In genomic region chr1:204162498-204163074, GRCh38 we compare ENCODE assay signal across 9 cellular contexts. TPM values are rescaled to one million over a fixed set of nuclear protein-coding genes. Genes with fewer than 3 reads are reported as not detected.
DNase-seq lines count a peak whose midpoint lies in the region; ATAC-seq and TF ChIP-seq lines count a peak whose summit lies in the region.
"Had no signal": no experiment of that assay in that cellular context is flagged by ENCODE, and none has a peak within 500 bp of the region (broad histone marks: within the 10 kb centered on the region; RNA-seq: fewer than 3 reads in every experiment).

No MANE protein-coding gene starts in this region.

- H3K4me1 ChIP-seq in cardiac muscle cell (ENCODE audit: low read depth): no peaks in the 10 kb centered on the region
- no peaks in the 10 kb centered on the region for H3K4me1 ChIP-seq in uterus

- DNase-seq in AG08395 (ENCODE audit: low spot score) (peak; percentile 87), NCI-H1436 (lab: John Stamatoyannopoulos, UW) (peak; percentile 82), cardiac muscle cell (ENCODE audit: low read depth in 1 of 2, low spot score in 1 of 2) (peak; percentile 72 to 79), progenitor cell of endocrine pancreas (ENCODE audit: low spot score, unreplicated experiment) (peak; percentile 83), uterus (peak; percentile 77 to 84)
- peak; percentile 77 to 85 for DNase-seq in activated naive CD4-positive, alpha-beta T cell treated with anti-CD3 and anti-CD28 coated beads, Interleukin-2, amount 50 U/mL, for 72 hours (ENCODE audit: low spot score in 2 of 2)

- no peaks in the 10 kb centered on the region for H3K79me2 ChIP-seq in SU-DHL-6 (ENCODE audit: insufficient read depth, low read length)

- H3K27ac Mint-ChIP-seq in activated naive CD4-positive, alpha-beta T cell treated with anti-CD3 and anti-CD28 coated beads, Interleukin-2, amount 50 U/mL, for 72 hours: no peak overlapping the region
- no peak overlapping the region for H3K27ac Mint-ChIP-seq in progenitor cell of endocrine pancreas

- no peaks in the 10 kb centered on the region for H3K9me2 ChIP-seq in SU-DHL-6 (replicated peaks; ENCODE audit: insufficient read depth, low read length)

- peaks cover 4% of the 10 kb centered on the region in 2 donors for H3K9me3 Mint-ChIP-seq in activated naive CD4-positive, alpha-beta T cell treated with anti-CD3 and anti-CD28 coated beads, Interleukin-2, amount 50 U/mL, for 72 hours
- H3K9me3 Mint-ChIP-seq in progenitor cell of endocrine pancreas (ENCODE audit: low read depth): no peaks in the 10 kb centered on the region

- H3K9ac ChIP-seq in SU-DHL-6 (ENCODE audit: low read length): no peak overlapping the region

- H3K36me3 ChIP-seq in SU-DHL-6 (ENCODE audit: low read length): no peaks in the 10 kb centered on the region
- H3K36me3 ChIP-seq in cardiac muscle cell: no peaks in the 10 kb centered on the region
- no peaks in the 10 kb centered on the region for H3K36me3 ChIP-seq in uterus

- no peaks in the 10 kb centered on the region for H3F3A ChIP-seq in SU-DHL-6 (ENCODE audit: insufficient read depth)

- H3K9me3 ChIP-seq in SU-DHL-6 (ENCODE audit: insufficient read depth, low read length): no peaks in the 10 kb centered on the region
- no peaks in the 10 kb centered on the region for H3K9me3 ChIP-seq in cardiac muscle cell (ENCODE audit: low read depth)
- no peaks in the 10 kb centered on the region for H3K9me3 ChIP-seq in uterus

- TF ChIP-seq CTCF in SU-DHL-6 (IDR thresholded peaks at IDR 0.05; ENCODE audit: insufficient read depth, low read length, poor library complexity, severe bottlenecking): peak; percentile 93
- TF ChIP-seq CTCF in cardiac muscle cell (IDR thresholded peaks at IDR 0.05; ENCODE audit: low read depth, low read length): peak; percentile 99
- TF ChIP-seq CTCF in progenitor cell of endocrine pancreas (IDR thresholded peaks at IDR 0.05; ENCODE audit: unreplicated experiment): peak; percentile 100
- peak; percentile 97 to 99 (median 98) for TF ChIP-seq CTCF in uterus (IDR thresholded peaks at IDR 0.05)

- H3K27me3 ChIP-seq in SU-DHL-6 (ENCODE audit: low read length) (no peaks in the 10 kb centered on the region), cardiac muscle cell (peaks cover 17% of the 10 kb centered on the region), uterus (no peaks in the 10 kb centered on the region)

- intact Hi-C loops in uterus (cut with DNase I; ENCODE audit: low total_unique reads): loop anchor here (5.0 kb wide), 1 partner anchor 205 kb away; no protein-coding TSS in a partner anchor

- H3K4me2 ChIP-seq in SU-DHL-6 (ENCODE audit: low read depth, low read length, poor library complexity, severe bottlenecking): no peak overlapping the region

- peaks cover 19% of the 10 kb centered on the region for H3K27me3 Mint-ChIP-seq in progenitor cell of endocrine pancreas

- no peaks in the 10 kb centered on the region for H4K20me1 ChIP-seq in SU-DHL-6 (ENCODE audit: low read depth, low read length)

- H3K4me3 Mint-ChIP-seq in progenitor cell of endocrine pancreas (ENCODE audit: low read depth): no peak overlapping the region

- H3K36me3 Mint-ChIP-seq in activated naive CD4-positive, alpha-beta T cell treated with anti-CD3 and anti-CD28 coated beads, Interleukin-2, amount 50 U/mL, for 72 hours: peaks cover 3 to 4% of the 10 kb centered on the region in 2 donors
- no peaks in the 10 kb centered on the region for H3K36me3 Mint-ChIP-seq in progenitor cell of endocrine pancreas (ENCODE audit: insufficient read depth)

- no peak overlapping the region for H3K4me3 ChIP-seq in SU-DHL-6 (ENCODE audit: insufficient read depth, low read length, poor library complexity, severe bottlenecking)
- H3K4me3 ChIP-seq in cardiac muscle cell: no peak overlapping the region
- H3K4me3 ChIP-seq in uterus: no peak overlapping the region

- H3K27ac ChIP-seq in SU-DHL-6 (ENCODE audit: low read depth, low read length) (no peak overlapping the region), cardiac muscle cell (no peak overlapping the region), uterus (no peak overlapping the region)

- H3K4me1 Mint-ChIP-seq in progenitor cell of endocrine pancreas (ENCODE audit: low read depth): peaks cover 2% of the 10 kb centered on the region

- no peak overlapping the region for H2AFZ ChIP-seq in SU-DHL-6 (ENCODE audit: low read depth, low read length, severe bottlenecking)

- no peak for TF ChIP-seq POLR2A in uterus (IDR thresholded peaks at IDR 0.05)

- peak; percentile 67 for ATAC-seq in GM19452 (IDR thresholded peaks at IDR 0.05; ENCODE audit: unreplicated experiment)
- ATAC-seq in activated naive CD4-positive, alpha-beta T cell treated with anti-CD3 and anti-CD28 coated beads, Interleukin-2, amount 50 U/mL, for 72 hours: peak; percentile 94 to 96

RNA-seq across cellular contexts. Expression of gene REN, which starts 3.6 kb away (rescaled TPM):
- total RNA-seq in activated naive CD4-positive, alpha-beta T cell treated with anti-CD3 and anti-CD28 coated beads, Interleukin-2, amount 50 U/mL, for 72 hours: not detected
- total RNA-seq in cardiac muscle cell (0.39 TPM in 1 of 2 replicates, not detected in the other), progenitor cell of endocrine pancreas (not detected in 2 replicates), uterus (1 to 10 TPM in 2 of 4 donors, not detected in 2; 6.8 to 9.4 TPM)
- polyA plus RNA-seq in cardiac muscle cell: 3.5 TPM in 1 of 2 replicates, not detected in the other
- total RNA-seq: subcutaneous adipose tissue had no signal

RNA-seq across cellular contexts. Expression of gene ETNK2, which starts 10.7 kb away (rescaled TPM):
- total RNA-seq in activated naive CD4-positive, alpha-beta T cell treated with anti-CD3 and anti-CD28 coated beads, Interleukin-2, amount 50 U/mL, for 72 hours: 1 to 10 TPM in 1 of 2 donors, under 1 TPM in 1; 0.84 to 1.6 TPM
- total RNA-seq in cardiac muscle cell (24.7 and 30.4 TPM in 2 replicates), progenitor cell of endocrine pancreas (22.6 and 24.5 TPM in 2 replicates), uterus (10 to 100 TPM in 3 of 4 donors, 1 to 10 TPM in 1; 2.3 to 23.9 (median 13.9) TPM)
- 18.0 and 29.9 TPM in 2 replicates for polyA plus RNA-seq in cardiac muscle cell

RNA-seq across cellular contexts. Expression of gene KISS1, which starts 33.7 kb away (rescaled TPM):
- under 1 TPM in 1 of 2 donors, not detected in 1; 0.91 TPM for total RNA-seq in activated naive CD4-positive, alpha-beta T cell treated with anti-CD3 and anti-CD28 coated beads, Interleukin-2, amount 50 U/mL, for 72 hours
- 1.4 and 1.7 TPM in 2 replicates for total RNA-seq in cardiac muscle cell
- 0.21 TPM in 1 of 2 replicates, not detected in the other for polyA plus RNA-seq in cardiac muscle cell
- total RNA-seq in progenitor cell of endocrine pancreas: not detected in 2 replicates
- total RNA-seq in uterus: not detected
- total RNA-seq: subcutaneous adipose tissue had no signal

RNA-seq across cellular contexts. Expression of gene GOLT1A, which starts 51.2 kb away (rescaled TPM):
- 1 to 10 TPM in 1 of 2 donors, not detected in 1; 1.1 TPM for total RNA-seq in activated naive CD4-positive, alpha-beta T cell treated with anti-CD3 and anti-CD28 coated beads, Interleukin-2, amount 50 U/mL, for 72 hours
- total RNA-seq in cardiac muscle cell (0.33 and 0.74 TPM in 2 replicates), progenitor cell of endocrine pancreas (4.2 and 5.0 TPM in 2 replicates), uterus (under 1 TPM in 1 of 4 donors, not detected in 3; 0.52 TPM)
- 2.6 and 2.8 TPM in 2 replicates for polyA plus RNA-seq in cardiac muscle cell
- total RNA-seq: subcutaneous adipose tissue had no signal
